Comparison of ENCODE assay signal across 33 cellular contexts in the genomic region with DNA sequence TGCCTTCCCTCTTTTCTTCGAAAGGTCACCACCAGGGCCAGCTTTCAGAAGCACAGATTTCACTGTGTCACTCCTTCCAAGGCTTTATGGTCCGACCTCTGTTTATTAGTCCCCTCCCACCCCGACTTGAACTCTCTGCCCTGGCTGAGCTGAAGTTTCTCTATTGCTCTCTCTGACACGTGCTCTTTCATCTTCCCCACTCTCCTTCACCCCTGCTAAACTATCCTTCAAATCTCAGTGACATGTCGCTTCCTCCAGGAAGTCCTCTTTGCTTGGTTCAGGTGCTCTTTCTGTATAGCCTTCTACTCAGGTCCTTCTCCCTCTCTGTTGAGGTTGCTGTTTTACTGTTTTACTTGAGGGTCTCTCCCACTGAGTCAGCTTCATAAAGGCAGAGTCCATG.
"Had no signal": no experiment of that assay in that cellular context is flagged by ENCODE, and none has a peak within 500 bp of the region (broad histone marks: within the 10 kb centered on the region; RNA-seq: fewer than 3 reads in every experiment).

No MANE protein-coding gene starts in this region.

- H3K27ac Mint-ChIP-seq: activated CD4-positive, alpha-beta memory T cell treated with anti-CD3 and anti-CD28 coated beads for 36 hours; activated CD4-positive, alpha-beta T cell treated with anti-CD3 and anti-CD28 coated beads for 36 hours; activated CD4-positive, alpha-beta T cell treated with anti-CD3 and anti-CD28 coated beads, Interleukin-2, amount 10 ng/mL, durations not matched to agents 24 days and 14 days; activated CD8-positive, alpha-beta memory T cell treated with anti-CD3 and anti-CD28 coated beads, Interleukin-2, amount 10 ng/mL, durations not matched to agents 7 days and 5 days; activated CD8-positive, alpha-beta T cell treated with anti-CD3 and anti-CD28 coated beads, Interleukin-2, amount 10 ng/mL, durations not matched to agents 7 days and 5 days; activated naive CD4-positive, alpha-beta T cell treated with anti-CD3 and anti-CD28 coated beads for 36 hours; activated naive CD4-positive, alpha-beta T cell treated with anti-CD3 and anti-CD28 coated beads, Interleukin-2, amount 50 U/mL, for 24 hours; activated naive CD8-positive, alpha-beta T cell treated with anti-CD3 and anti-CD28 coated beads for 36 hours; activated naive CD8-positive, alpha-beta T cell treated with anti-CD3 and anti-CD28 coated beads, Interleukin-2, amount 50 U/mL, for 24 hours; activated T-helper 1 cell treated with anti-CD3 and anti-CD28 coated beads, Interleukin-12 subunit alpha, Interleukin-12 subunit beta, Interleukin-2, Interleukin-4 antibody, amounts not matched to agents 30 ng/mL and 10 ng/mL and 1 ng/mL, durations not matched to agents 14 hours and 24 hours and 36 hours; activated T-helper 2 cell treated with anti-CD3 and anti-CD28 coated beads, Interferon-gamma antibody, Interleukin-2, Interleukin-4, amounts not matched to agents 10 μg/mL and 5 μg/mL and 100 μg/mL, durations not matched to agents 14 hours and 24 hours and 36 hours; effector memory CD8-positive, alpha-beta T cell had no signal

- H3K4me3 Mint-ChIP-seq: activated CD4-positive, alpha-beta memory T cell treated with anti-CD3 and anti-CD28 coated beads for 36 hours; activated CD4-positive, alpha-beta T cell treated with anti-CD3 and anti-CD28 coated beads for 36 hours; activated CD4-positive, alpha-beta T cell treated with anti-CD3 and anti-CD28 coated beads, Interleukin-2, amount 10 ng/mL, durations not matched to agents 24 days and 14 days; activated CD8-positive, alpha-beta memory T cell treated with anti-CD3 and anti-CD28 coated beads, Interleukin-2, amount 10 ng/mL, durations not matched to agents 7 days and 5 days; activated CD8-positive, alpha-beta T cell treated with anti-CD3 and anti-CD28 coated beads, Interleukin-2, amount 10 ng/mL, durations not matched to agents 7 days and 5 days; activated naive CD4-positive, alpha-beta T cell treated with anti-CD3 and anti-CD28 coated beads for 36 hours; activated naive CD4-positive, alpha-beta T cell treated with anti-CD3 and anti-CD28 coated beads, Interleukin-2, amount 50 U/mL, for 24 hours; activated naive CD8-positive, alpha-beta T cell treated with anti-CD3 and anti-CD28 coated beads for 36 hours; activated naive CD8-positive, alpha-beta T cell treated with anti-CD3 and anti-CD28 coated beads, Interleukin-2, amount 50 U/mL, for 24 hours; activated T-helper 1 cell treated with anti-CD3 and anti-CD28 coated beads, Interleukin-12 subunit alpha, Interleukin-12 subunit beta, Interleukin-2, Interleukin-4 antibody, amounts not matched to agents 30 ng/mL and 10 ng/mL and 1 ng/mL, durations not matched to agents 14 hours and 24 hours and 36 hours; effector memory CD8-positive, alpha-beta T cell had no signal

- H3K9me3 ChIP-seq: adrenal gland, body of pancreas, esophagus muscularis mucosa, gastrocnemius medialis had no signal

- H3K36me3 ChIP-seq: adrenal gland, esophagus muscularis mucosa, gastrocnemius medialis had no signal

- FAIRE-seq: colon had no signal

- H3K9me3 Mint-ChIP-seq: activated CD4-positive, alpha-beta memory T cell treated with anti-CD3 and anti-CD28 coated beads for 36 hours; activated CD4-positive, alpha-beta T cell treated with anti-CD3 and anti-CD28 coated beads, Interleukin-2, amount 10 ng/mL, durations not matched to agents 24 days and 14 days; activated naive CD4-positive, alpha-beta T cell treated with anti-CD3 and anti-CD28 coated beads for 36 hours; activated naive CD4-positive, alpha-beta T cell treated with anti-CD3 and anti-CD28 coated beads, Interleukin-2, amount 50 U/mL, for 24 hours; activated naive CD8-positive, alpha-beta T cell treated with anti-CD3 and anti-CD28 coated beads for 36 hours; activated naive CD8-positive, alpha-beta T cell treated with anti-CD3 and anti-CD28 coated beads, Interleukin-2, amount 50 U/mL, for 24 hours; activated T-helper 1 cell treated with anti-CD3 and anti-CD28 coated beads, Interleukin-12 subunit alpha, Interleukin-12 subunit beta, Interleukin-2, Interleukin-4 antibody, amounts not matched to agents 30 ng/mL and 10 ng/mL and 1 ng/mL, durations not matched to agents 14 hours and 24 hours and 36 hours; activated T-helper 2 cell treated with anti-CD3 and anti-CD28 coated beads, Interferon-gamma antibody, Interleukin-2, Interleukin-4, amounts not matched to agents 10 μg/mL and 5 μg/mL and 100 μg/mL, durations not matched to agents 14 hours and 24 hours and 36 hours; effector memory CD8-positive, alpha-beta T cell had no signal

- H3K4me3 ChIP-seq: adrenal gland, body of pancreas, esophagus muscularis mucosa, gastrocnemius medialis had no signal

- H3K27ac ChIP-seq: body of pancreas, esophagus muscularis mucosa, foreskin keratinocyte, gastrocnemius medialis had no signal

- H3K27me3 Mint-ChIP-seq: activated CD4-positive, alpha-beta memory T cell treated with anti-CD3 and anti-CD28 coated beads for 36 hours; activated CD4-positive, alpha-beta T cell treated with anti-CD3 and anti-CD28 coated beads for 36 hours; activated CD4-positive, alpha-beta T cell treated with anti-CD3 and anti-CD28 coated beads, Interleukin-2, amount 10 ng/mL, durations not matched to agents 24 days and 14 days; activated CD8-positive, alpha-beta memory T cell treated with anti-CD3 and anti-CD28 coated beads, Interleukin-2, amount 10 ng/mL, durations not matched to agents 7 days and 5 days; activated naive CD4-positive, alpha-beta T cell treated with anti-CD3 and anti-CD28 coated beads, Interleukin-2, amount 50 U/mL, for 24 hours; activated naive CD8-positive, alpha-beta T cell treated with anti-CD3 and anti-CD28 coated beads for 36 hours; activated naive CD8-positive, alpha-beta T cell treated with anti-CD3 and anti-CD28 coated beads, Interleukin-2, amount 50 U/mL, for 24 hours; effector memory CD8-positive, alpha-beta T cell had no signal

- DNase-seq: activated CD4-positive, alpha-beta memory T cell treated with anti-CD3 and anti-CD28 coated beads for 36 hours; activated CD4-positive, alpha-beta T cell treated with anti-CD3 and anti-CD28 coated beads for 36 hours; activated CD4-positive, alpha-beta T cell treated with anti-CD3 and anti-CD28 coated beads, Interleukin-2, amount 10 ng/mL, durations not matched to agents 24 days and 14 days; activated CD4-positive, CD25-positive, alpha-beta regulatory T cell; activated CD4-positive, CD25-positive, alpha-beta regulatory T cell treated with anti-CD3 and anti-CD28 coated beads, Interleukin-2, amount 50 U/mL, for 72 hours; activated CD8-positive, alpha-beta memory T cell treated with anti-CD3 and anti-CD28 coated beads, Interleukin-2, amount 10 ng/mL, durations not matched to agents 7 days and 5 days; activated CD8-positive, alpha-beta memory T cell treated with anti-CD3 and anti-CD28 coated beads, Interleukin-2, amount 50 U/mL, for 4 hours; activated CD8-positive, alpha-beta T cell treated with anti-CD3 and anti-CD28 coated beads, Interleukin-2, amount 10 ng/mL, durations not matched to agents 7 days and 5 days; activated effector memory CD4-positive, alpha-beta T cell treated with anti-CD3 and anti-CD28 coated beads, Interleukin-2, amount 50 U/mL, for 16 hours; activated naive CD4-positive, alpha-beta T cell treated with anti-CD3 and anti-CD28 coated beads for 36 hours; activated naive CD8-positive, alpha-beta T cell treated with anti-CD3 and anti-CD28 coated beads for 36 hours; activated naive CD8-positive, alpha-beta T cell treated with anti-CD3 and anti-CD28 coated beads, Interleukin-2, amount 50 U/mL, for 24 hours; activated T-cell treated with anti-CD3 and anti-CD28 coated beads, Interleukin-2, amount 50 U/mL, for 1 hour; activated T-cell treated with anti-CD3 and anti-CD28 coated beads, Interleukin-2, amount 50 U/mL, for 48 hours; amygdala; aorta; body of pancreas; caudate nucleus; cortex of kidney; dermis blood vessel endothelial cell; effector CD4-positive, alpha-beta T cell; effector memory CD8-positive, alpha-beta T cell; erythroblast; foreskin keratinocyte; gastrocnemius medialis; glutamatergic neuron; T-helper 2 cell had no signal

- ATAC-seq: activated CD8-positive, alpha-beta memory T cell treated with anti-CD3 and anti-CD28 coated beads, Interleukin-2, amount 10 ng/mL, durations not matched to agents 7 days and 5 days; activated CD8-positive, alpha-beta T cell treated with anti-CD3 and anti-CD28 coated beads, Interleukin-2, amount 10 ng/mL, durations not matched to agents 7 days and 5 days; activated naive CD8-positive, alpha-beta T cell treated with anti-CD3 and anti-CD28 coated beads, Interleukin-2, amount 50 U/mL, for 24 hours; body of pancreas; effector memory CD8-positive, alpha-beta T cell; gastrocnemius medialis had no signal

- H3K4me1 Mint-ChIP-seq: activated CD4-positive, alpha-beta T cell treated with anti-CD3 and anti-CD28 coated beads, Interleukin-2, amount 10 ng/mL, durations not matched to agents 24 days and 14 days; activated CD8-positive, alpha-beta memory T cell treated with anti-CD3 and anti-CD28 coated beads, Interleukin-2, amount 10 ng/mL, durations not matched to agents 7 days and 5 days had no signal

- H3K27me3 ChIP-seq: adrenal gland, body of pancreas, esophagus muscularis mucosa, foreskin keratinocyte, gastrocnemius medialis had no signal

- H3K36me3 Mint-ChIP-seq: activated CD4-positive, alpha-beta memory T cell treated with anti-CD3 and anti-CD28 coated beads for 36 hours; activated CD8-positive, alpha-beta memory T cell treated with anti-CD3 and anti-CD28 coated beads, Interleukin-2, amount 10 ng/mL, durations not matched to agents 7 days and 5 days; activated naive CD4-positive, alpha-beta T cell treated with anti-CD3 and anti-CD28 coated beads, Interleukin-2, amount 50 U/mL, for 24 hours; activated naive CD8-positive, alpha-beta T cell treated with anti-CD3 and anti-CD28 coated beads for 36 hours had no signal

- H3K4me1 ChIP-seq: adrenal gland, body of pancreas, foreskin keratinocyte had no signal
